ENCODE assay signal across 3 cellular contexts in genomic region chr10:71845410-71846406, GRCh38.
TF ChIP-seq lines count a peak whose summit lies in the region.

No MANE protein-coding gene starts in this region.

TF ChIP-seq in SK-N-SH, 30 proteins besides CTCF, POLR2A, EP300 and RAD21 (continues in another document):
- TF ChIP-seq NFIC (IDR thresholded peaks at IDR 0.05; ENCODE audit: borderline replicate concordance): no peak
- no peak for TF ChIP-seq GATA2 (CRISPR knock-in tag; IDR thresholded peaks at IDR 0.05)
- no peak for TF ChIP-seq FOXM1 (IDR thresholded peaks at IDR 0.05; ENCODE audit: low read depth)
- TF ChIP-seq RFX5 (IDR thresholded peaks at IDR 0.05; ENCODE audit: low read length): no peak
- TF ChIP-seq REST (IDR thresholded peaks at IDR 0.05; ENCODE audit: low read depth, low read length): no peak
- no peak for TF ChIP-seq SMC3 (IDR thresholded peaks at IDR 0.05; ENCODE audit: low read depth, low read length)
- TF ChIP-seq RCOR1 (IDR thresholded peaks at IDR 0.05; ENCODE audit: low read length): no peak
- TF ChIP-seq TCF12 (IDR thresholded peaks at IDR 0.05): no peak
- no peak for TF ChIP-seq YY1 (IDR thresholded peaks at IDR 0.05; ENCODE audit: low read depth)
- no peak for TF ChIP-seq GABPA (IDR thresholded peaks at IDR 0.05; ENCODE audit: low read depth)
- no peak for TF ChIP-seq POLR2AphosphoS5 (IDR thresholded peaks at IDR 0.05; ENCODE audit: low read depth, low read length)
- no peak for TF ChIP-seq MEF2A (IDR thresholded peaks at IDR 0.05; ENCODE audit: borderline replicate concordance, low read depth)
- no peak for TF ChIP-seq ELF1 (IDR thresholded peaks at IDR 0.05)
- no peak for TF ChIP-seq FOXJ3 (CRISPR knock-in tag; IDR thresholded peaks at IDR 0.05)
- no peak for TF ChIP-seq MXI1 (IDR thresholded peaks at IDR 0.05; ENCODE audit: low read depth, low read length)
- no peak for TF ChIP-seq JUND (IDR thresholded peaks at IDR 0.05)
- TF ChIP-seq MAX (IDR thresholded peaks at IDR 0.05; ENCODE audit: low read depth): no peak
- no peak for TF ChIP-seq USF2 (IDR thresholded peaks at IDR 0.05; ENCODE audit: borderline replicate concordance, low read depth, low read length)
- no peak for TF ChIP-seq IRF3 (IDR thresholded peaks at IDR 0.05; ENCODE audit: low read depth, low read length)

TF ChIP-seq in SK-N-SH treated with all-trans-retinoic acid at 6 μM for 48 hours, 23 proteins besides CTCF, POLR2A, EP300 and RAD21:
- TF ChIP-seq ZC3H10 (CRISPR knock-in tag; IDR thresholded peaks at IDR 0.05): no peak
- TF ChIP-seq PATZ1 (CRISPR knock-in tag; IDR thresholded peaks at IDR 0.05; ENCODE audit: borderline replicate concordance): no peak
- no peak for TF ChIP-seq ZNF70 (CRISPR knock-in tag; IDR thresholded peaks at IDR 0.05)
- TF ChIP-seq ZNF8 (CRISPR knock-in tag; IDR thresholded peaks at IDR 0.05): no peak
- TF ChIP-seq CSDC2 (CRISPR knock-in tag; IDR thresholded peaks at IDR 0.05): no peak
- no peak for TF ChIP-seq ZNF565 (CRISPR knock-in tag; conservative IDR thresholded peaks at IDR 0.05; ENCODE audit: low read depth)
- no peak for TF ChIP-seq ESRRG (CRISPR knock-in tag; IDR thresholded peaks at IDR 0.05)
- no peak for TF ChIP-seq TOX (CRISPR knock-in tag; IDR thresholded peaks at IDR 0.05; ENCODE audit: borderline replicate concordance)
- TF ChIP-seq TSHZ2 (CRISPR knock-in tag; IDR thresholded peaks at IDR 0.05): no peak
- no peak for TF ChIP-seq CSRNP3 (CRISPR knock-in tag; IDR thresholded peaks at IDR 0.05)

TF ChIP-seq in HepG2, 621 proteins besides CTCF, POLR2A, EP300 and RAD21:
- TF ChIP-seq FOSL1 (CRISPR knock-in tag; IDR thresholded peaks at IDR 0.05; ENCODE audit: borderline replicate concordance) (no peak), CEBPB (IDR thresholded peaks at IDR 0.05; ENCODE audit: borderline replicate concordance, low read depth, low read length) (peak; percentile 51; the same call in 1 of the 2 replicates), ZNF792 (CRISPR knock-in tag; IDR thresholded peaks at IDR 0.05) (peak; percentile 100)
TF ChIP-seq in HepG2: peak in this region for 2.
